16 cellular contexts compared by ENCODE assay signal in the genomic region with DNA sequence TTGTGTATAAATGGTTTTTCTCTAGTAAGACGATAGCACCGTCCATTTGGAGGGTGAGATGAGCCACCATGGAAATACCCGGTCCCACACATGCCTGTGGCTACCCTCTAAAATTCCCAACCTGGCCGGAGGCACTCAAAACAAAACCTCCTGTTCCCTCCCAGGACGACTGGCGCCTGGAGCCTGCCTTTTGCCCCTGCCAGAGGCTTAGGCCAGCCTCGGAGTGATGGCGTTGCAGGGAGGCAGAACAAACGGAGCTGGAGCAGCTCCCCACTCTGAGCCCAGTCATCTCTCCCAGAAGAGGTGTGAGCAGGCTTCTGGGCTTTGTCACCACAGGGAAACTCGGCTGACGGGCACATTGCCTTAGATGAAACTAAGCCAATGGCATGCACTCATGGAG.
DNase-seq lines count a peak whose midpoint lies in the region; ATAC-seq and TF ChIP-seq lines count a peak whose summit lies in the region.
"Had no signal": no experiment of that assay in that cellular context is flagged by ENCODE, and none has a peak within 500 bp of the region (broad histone marks: within the 10 kb centered on the region; RNA-seq: fewer than 3 reads in every experiment).

No MANE protein-coding gene starts in this region.

- H3K27ac ChIP-seq in rectal smooth muscle tissue (ENCODE audit: low read depth, low read length): peak overlapping the region; percentile 73
- H3K27ac ChIP-seq: vagina had no signal

- H3K4me3 Mint-ChIP-seq in WTC11: no peak overlapping the region
- H3K4me3 Mint-ChIP-seq: activated CD4-positive, alpha-beta memory T cell treated with anti-CD3 and anti-CD28 coated beads for 36 hours; central memory CD8-positive, alpha-beta T cell; memory B cell had no signal

- CTCF ChIA-PET in WTC11 (lab: Charles Lee): no interaction called here

- H3K27me3 Mint-ChIP-seq in WTC11 (ENCODE audit: low read depth): no peaks in the 10 kb centered on the region
- H3K27me3 Mint-ChIP-seq: activated CD4-positive, alpha-beta memory T cell treated with anti-CD3 and anti-CD28 coated beads for 36 hours; central memory CD8-positive, alpha-beta T cell; memory B cell had no signal

- no peaks in the 10 kb centered on the region for H3K9me3 Mint-ChIP-seq in WTC11
- H3K9me3 Mint-ChIP-seq: activated CD4-positive, alpha-beta memory T cell treated with anti-CD3 and anti-CD28 coated beads for 36 hours; central memory CD8-positive, alpha-beta T cell; memory B cell had no signal

- POLR2A ChIA-PET in WTC11 (lab: Charles Lee): no interaction called here

- H3K36me3 Mint-ChIP-seq in WTC11: no peaks in the 10 kb centered on the region
- H3K36me3 Mint-ChIP-seq: activated CD4-positive, alpha-beta memory T cell treated with anti-CD3 and anti-CD28 coated beads for 36 hours had no signal

- TF ChIP-seq CTCF in WTC11 (IDR thresholded peaks at IDR 0.05): no peak

- DNase-seq in Daoy (ENCODE audit: low read depth) (peak; percentile 96), WTC11 (ENCODE audit: low spot score) (no peak), cardiac septum (ENCODE audit: low spot score) (peak; percentile 80), COLO668 (lab: John Stamatoyannopoulos, UW; ENCODE audit: unreplicated experiment) (no peak)
- no peak for DNase-seq in activated effector memory CD4-positive, alpha-beta T cell treated with Interleukin-2 at 50 U/mL for 16 hours
- DNase-seq: activated CD4-positive, alpha-beta memory T cell treated with anti-CD3 and anti-CD28 coated beads for 36 hours; BE2C; DMS79 treated with DMSO at 0.1 percent for 48 hours; NCI-H82; stimulated activated CD4-positive, alpha-beta T cell treated with anti-CD3 and anti-CD28 coated beads, Interleukin-2, amount 100 ng/mL, for 24 hours had no signal

- no peak overlapping the region for H3K4me3 ChIP-seq in rectal smooth muscle tissue (ENCODE audit: low read length)
- H3K4me3 ChIP-seq: vagina had no signal

- no peaks in the 10 kb centered on the region for H3K36me3 ChIP-seq in rectal smooth muscle tissue (ENCODE audit: control insufficient read depth, insufficient read depth, low read length)
- H3K36me3 ChIP-seq: BE2C, vagina had no signal

- peaks cover 11% of the 10 kb centered on the region for H3K4me1 Mint-ChIP-seq in WTC11
- H3K4me1 Mint-ChIP-seq: central memory CD8-positive, alpha-beta T cell; memory B cell had no signal

- H3K4me1 ChIP-seq in rectal smooth muscle tissue (ENCODE audit: control insufficient read depth, insufficient read depth, low read length): peaks cover 25% of the 10 kb centered on the region
- H3K4me1 ChIP-seq: BE2C had no signal

- no peaks in the 10 kb centered on the region for H3K27me3 ChIP-seq in rectal smooth muscle tissue (ENCODE audit: control insufficient read depth, insufficient read depth, low read length)
- H3K27me3 ChIP-seq: BE2C, vagina had no signal

- H3K9ac ChIP-seq in rectal smooth muscle tissue (ENCODE audit: low read length): no peak overlapping the region

- intact Hi-C loops in cardiac septum (cut with DNase I): no loop called here

- H3K27ac Mint-ChIP-seq in WTC11: no peak overlapping the region
- H3K27ac Mint-ChIP-seq: activated CD4-positive, alpha-beta memory T cell treated with anti-CD3 and anti-CD28 coated beads for 36 hours; memory B cell had no signal

- peak; percentile 36; the same call in 1 of the 2 replicates for ATAC-seq in WTC11
- no peak for ATAC-seq in HG02870 (IDR thresholded peaks at IDR 0.05; ENCODE audit: unreplicated experiment)
- ATAC-seq in HG02588 (IDR thresholded peaks at IDR 0.05; ENCODE audit: unreplicated experiment): no peak

TF ChIP-seq in WTC11, 78 proteins besides CTCF, POLR2A, EP300 and RAD21:
- TF ChIP-seq SP1 (CRISPR knock-in tag; conservative IDR thresholded peaks at IDR 0.05) (no peak), TP53 (CRISPR knock-in tag; IDR thresholded peaks at IDR 0.05) (no peak), PRRX2 (CRISPR knock-in tag; IDR thresholded peaks at IDR 0.05) (no peak), ZNF671 (CRISPR knock-in tag; IDR thresholded peaks at IDR 0.05) (no peak), ZNF263 (CRISPR knock-in tag; IDR thresholded peaks at IDR 0.05; ENCODE audit: low read depth) (no peak), IRF2 (CRISPR knock-in tag; IDR thresholded peaks at IDR 0.05; ENCODE audit: borderline replicate concordance, low read depth) (no peak), TEAD4 (CRISPR knock-in tag; IDR thresholded peaks at IDR 0.05) (no peak), ZNF138 (CRISPR knock-in tag; conservative IDR thresholded peaks at IDR 0.05) (no peak), GABPB1 (CRISPR knock-in tag; IDR thresholded peaks at IDR 0.05) (no peak)
- TF ChIP-seq, protein P1, sequence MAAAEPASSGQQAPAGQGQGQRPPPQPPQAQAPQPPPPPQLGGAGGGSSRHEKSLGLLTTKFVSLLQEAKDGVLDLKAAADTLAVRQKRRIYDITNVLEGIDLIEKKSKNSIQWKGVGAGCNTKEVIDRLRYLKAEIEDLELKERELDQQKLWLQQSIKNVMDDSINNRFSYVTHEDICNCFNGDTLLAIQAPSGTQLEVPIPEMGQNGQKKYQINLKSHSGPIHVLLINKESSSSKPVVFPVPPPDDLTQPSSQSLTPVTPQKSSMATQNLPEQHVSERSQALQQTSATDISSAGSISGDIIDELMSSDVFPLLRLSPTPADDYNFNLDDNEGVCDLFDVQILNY (CRISPR knock-in tag; IDR thresholded peaks at IDR 0.05): no peak
- TF ChIP-seq, protein P2, sequence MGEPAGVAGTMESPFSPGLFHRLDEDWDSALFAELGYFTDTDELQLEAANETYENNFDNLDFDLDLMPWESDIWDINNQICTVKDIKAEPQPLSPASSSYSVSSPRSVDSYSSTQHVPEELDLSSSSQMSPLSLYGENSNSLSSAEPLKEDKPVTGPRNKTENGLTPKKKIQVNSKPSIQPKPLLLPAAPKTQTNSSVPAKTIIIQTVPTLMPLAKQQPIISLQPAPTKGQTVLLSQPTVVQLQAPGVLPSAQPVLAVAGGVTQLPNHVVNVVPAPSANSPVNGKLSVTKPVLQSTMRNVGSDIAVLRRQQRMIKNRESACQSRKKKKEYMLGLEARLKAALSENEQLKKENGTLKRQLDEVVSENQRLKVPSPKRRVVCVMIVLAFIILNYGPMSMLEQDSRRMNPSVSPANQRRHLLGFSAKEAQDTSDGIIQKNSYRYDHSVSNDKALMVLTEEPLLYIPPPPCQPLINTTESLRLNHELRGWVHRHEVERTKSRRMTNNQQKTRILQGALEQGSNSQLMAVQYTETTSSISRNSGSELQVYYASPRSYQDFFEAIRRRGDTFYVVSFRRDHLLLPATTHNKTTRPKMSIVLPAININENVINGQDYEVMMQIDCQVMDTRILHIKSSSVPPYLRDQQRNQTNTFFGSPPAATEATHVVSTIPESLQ (CRISPR knock-in tag; IDR thresholded peaks at IDR 0.05): no peak
- TF ChIP-seq, protein P3, sequence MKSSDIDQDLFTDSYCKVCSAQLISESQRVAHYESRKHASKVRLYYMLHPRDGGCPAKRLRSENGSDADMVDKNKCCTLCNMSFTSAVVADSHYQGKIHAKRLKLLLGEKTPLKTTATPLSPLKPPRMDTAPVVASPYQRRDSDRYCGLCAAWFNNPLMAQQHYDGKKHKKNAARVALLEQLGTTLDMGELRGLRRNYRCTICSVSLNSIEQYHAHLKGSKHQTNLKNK (CRISPR knock-in tag; IDR thresholded peaks at IDR 0.05): no peak
- TF ChIP-seq, protein P4, sequence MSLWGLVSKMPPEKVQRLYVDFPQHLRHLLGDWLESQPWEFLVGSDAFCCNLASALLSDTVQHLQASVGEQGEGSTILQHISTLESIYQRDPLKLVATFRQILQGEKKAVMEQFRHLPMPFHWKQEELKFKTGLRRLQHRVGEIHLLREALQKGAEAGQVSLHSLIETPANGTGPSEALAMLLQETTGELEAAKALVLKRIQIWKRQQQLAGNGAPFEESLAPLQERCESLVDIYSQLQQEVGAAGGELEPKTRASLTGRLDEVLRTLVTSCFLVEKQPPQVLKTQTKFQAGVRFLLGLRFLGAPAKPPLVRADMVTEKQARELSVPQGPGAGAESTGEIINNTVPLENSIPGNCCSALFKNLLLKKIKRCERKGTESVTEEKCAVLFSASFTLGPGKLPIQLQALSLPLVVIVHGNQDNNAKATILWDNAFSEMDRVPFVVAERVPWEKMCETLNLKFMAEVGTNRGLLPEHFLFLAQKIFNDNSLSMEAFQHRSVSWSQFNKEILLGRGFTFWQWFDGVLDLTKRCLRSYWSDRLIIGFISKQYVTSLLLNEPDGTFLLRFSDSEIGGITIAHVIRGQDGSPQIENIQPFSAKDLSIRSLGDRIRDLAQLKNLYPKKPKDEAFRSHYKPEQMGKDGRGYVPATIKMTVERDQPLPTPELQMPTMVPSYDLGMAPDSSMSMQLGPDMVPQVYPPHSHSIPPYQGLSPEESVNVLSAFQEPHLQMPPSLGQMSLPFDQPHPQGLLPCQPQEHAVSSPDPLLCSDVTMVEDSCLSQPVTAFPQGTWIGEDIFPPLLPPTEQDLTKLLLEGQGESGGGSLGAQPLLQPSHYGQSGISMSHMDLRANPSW (CRISPR knock-in tag; conservative IDR thresholded peaks at IDR 0.05; ENCODE audit: low read depth): no peak

Comparison
In these comparisons a context has a peak if more than half of its experiments do, and no peak if none do; other contexts are left out.
1. DNase-seq: peak in Daoy (single experiment) and cardiac septum (single experiment); none in WTC11 (single experiment), COLO668 (single experiment) and activated effector memory CD4-positive, alpha-beta T cell treated with Interleukin-2 at 50 U/mL for 16 hours (single experiment).